ENCODE assay signal across 1 cellular context in the genomic region with DNA sequence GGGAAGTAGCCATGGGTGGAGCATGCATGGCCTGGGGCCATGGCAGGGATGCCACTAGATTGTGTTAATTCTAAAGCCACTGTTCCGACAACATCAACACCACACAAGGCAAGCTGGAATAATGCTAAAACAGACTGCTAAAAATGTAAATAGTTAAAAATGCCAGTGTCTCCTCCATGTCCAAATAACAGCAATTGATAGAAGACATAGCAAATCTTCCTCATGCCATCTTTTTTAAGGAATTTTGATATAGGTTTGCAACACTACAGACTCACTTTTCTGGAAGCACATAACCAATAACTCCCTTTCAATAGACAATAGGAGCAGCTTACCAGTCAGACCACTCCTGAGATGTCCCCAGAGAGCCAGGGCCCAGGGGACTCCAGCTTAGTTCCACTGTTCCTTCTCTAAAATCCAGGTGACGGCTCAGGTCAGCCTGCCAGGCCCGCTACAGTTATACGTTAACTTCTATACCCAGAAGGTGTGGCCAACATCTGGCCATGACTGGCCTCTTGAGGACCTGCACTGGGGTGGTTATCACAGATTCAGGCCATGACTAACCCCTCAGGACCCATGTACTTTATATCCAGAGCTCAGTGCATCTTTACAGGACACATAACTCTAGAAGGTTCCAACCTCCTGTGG.
TF ChIP-seq lines count a peak whose summit lies in the region.

No MANE protein-coding gene starts in this region.

TF ChIP-seq in HCT116, 20 proteins besides CTCF, POLR2A, EP300 and RAD21 (continued from another document):
- TF ChIP-seq, protein P1, sequence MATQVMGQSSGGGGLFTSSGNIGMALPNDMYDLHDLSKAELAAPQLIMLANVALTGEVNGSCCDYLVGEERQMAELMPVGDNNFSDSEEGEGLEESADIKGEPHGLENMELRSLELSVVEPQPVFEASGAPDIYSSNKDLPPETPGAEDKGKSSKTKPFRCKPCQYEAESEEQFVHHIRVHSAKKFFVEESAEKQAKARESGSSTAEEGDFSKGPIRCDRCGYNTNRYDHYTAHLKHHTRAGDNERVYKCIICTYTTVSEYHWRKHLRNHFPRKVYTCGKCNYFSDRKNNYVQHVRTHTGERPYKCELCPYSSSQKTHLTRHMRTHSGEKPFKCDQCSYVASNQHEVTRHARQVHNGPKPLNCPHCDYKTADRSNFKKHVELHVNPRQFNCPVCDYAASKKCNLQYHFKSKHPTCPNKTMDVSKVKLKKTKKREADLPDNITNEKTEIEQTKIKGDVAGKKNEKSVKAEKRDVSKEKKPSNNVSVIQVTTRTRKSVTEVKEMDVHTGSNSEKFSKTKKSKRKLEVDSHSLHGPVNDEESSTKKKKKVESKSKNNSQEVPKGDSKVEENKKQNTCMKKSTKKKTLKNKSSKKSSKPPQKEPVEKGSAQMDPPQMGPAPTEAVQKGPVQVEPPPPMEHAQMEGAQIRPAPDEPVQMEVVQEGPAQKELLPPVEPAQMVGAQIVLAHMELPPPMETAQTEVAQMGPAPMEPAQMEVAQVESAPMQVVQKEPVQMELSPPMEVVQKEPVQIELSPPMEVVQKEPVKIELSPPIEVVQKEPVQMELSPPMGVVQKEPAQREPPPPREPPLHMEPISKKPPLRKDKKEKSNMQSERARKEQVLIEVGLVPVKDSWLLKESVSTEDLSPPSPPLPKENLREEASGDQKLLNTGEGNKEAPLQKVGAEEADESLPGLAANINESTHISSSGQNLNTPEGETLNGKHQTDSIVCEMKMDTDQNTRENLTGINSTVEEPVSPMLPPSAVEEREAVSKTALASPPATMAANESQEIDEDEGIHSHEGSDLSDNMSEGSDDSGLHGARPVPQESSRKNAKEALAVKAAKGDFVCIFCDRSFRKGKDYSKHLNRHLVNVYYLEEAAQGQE (IDR thresholded peaks at IDR 0.05; ENCODE audit: low read depth): no peak
- TF ChIP-seq CEBPB (IDR thresholded peaks at IDR 0.05; ENCODE audit: low read depth) (no peak), EZH2 (IDR thresholded peaks at IDR 0.05) (no peak), SP1 (IDR thresholded peaks at IDR 0.05; ENCODE audit: low read depth) (no peak), EGR1 (IDR thresholded peaks at IDR 0.05; ENCODE audit: low read depth) (no peak)
- TF ChIP-seq, protein P2, sequence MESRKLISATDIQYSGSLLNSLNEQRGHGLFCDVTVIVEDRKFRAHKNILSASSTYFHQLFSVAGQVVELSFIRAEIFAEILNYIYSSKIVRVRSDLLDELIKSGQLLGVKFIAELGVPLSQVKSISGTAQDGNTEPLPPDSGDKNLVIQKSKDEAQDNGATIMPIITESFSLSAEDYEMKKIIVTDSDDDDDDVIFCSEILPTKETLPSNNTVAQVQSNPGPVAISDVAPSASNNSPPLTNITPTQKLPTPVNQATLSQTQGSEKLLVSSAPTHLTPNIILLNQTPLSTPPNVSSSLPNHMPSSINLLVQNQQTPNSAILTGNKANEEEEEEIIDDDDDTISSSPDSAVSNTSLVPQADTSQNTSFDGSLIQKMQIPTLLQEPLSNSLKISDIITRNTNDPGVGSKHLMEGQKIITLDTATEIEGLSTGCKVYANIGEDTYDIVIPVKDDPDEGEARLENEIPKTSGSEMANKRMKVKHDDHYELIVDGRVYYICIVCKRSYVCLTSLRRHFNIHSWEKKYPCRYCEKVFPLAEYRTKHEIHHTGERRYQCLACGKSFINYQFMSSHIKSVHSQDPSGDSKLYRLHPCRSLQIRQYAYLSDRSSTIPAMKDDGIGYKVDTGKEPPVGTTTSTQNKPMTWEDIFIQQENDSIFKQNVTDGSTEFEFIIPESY (IDR thresholded peaks at IDR 0.05; ENCODE audit: extremely low read depth, insufficient replicate concordance, low read length): no peak
